Comparison of ENCODE assay signal across 28 cellular contexts in the genomic region with DNA sequence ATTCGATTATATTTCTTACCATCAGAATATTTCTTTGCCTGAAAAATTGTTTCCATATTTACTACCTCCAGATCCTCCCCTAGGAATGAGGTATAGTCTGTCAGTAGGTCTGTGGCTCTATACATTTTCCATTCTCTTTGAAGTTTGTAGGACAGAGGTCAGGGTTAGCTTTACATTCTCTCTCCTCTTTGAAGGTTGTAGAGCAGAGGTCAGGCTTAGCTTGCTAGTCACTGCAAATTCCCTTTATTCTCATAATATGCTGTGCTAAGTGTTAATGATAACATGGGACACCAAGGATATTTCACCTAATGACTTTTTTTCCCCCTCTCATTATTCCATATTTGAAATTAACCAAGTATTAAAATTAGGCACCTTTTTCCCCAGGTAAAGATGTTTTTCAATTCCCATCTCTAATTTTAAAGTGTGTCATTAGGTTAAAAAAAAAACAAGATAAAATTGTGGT.
A peak's percentile ranks its signal among the peaks of the same experiment; 100 is the strongest.
DNase-seq lines count a peak whose midpoint lies in the region; ATAC-seq, FAIRE-seq and TF ChIP-seq lines count a peak whose summit lies in the region.
"Had no signal": no experiment of that assay in that cellular context is flagged by ENCODE, and none has a peak within 500 bp of the region (broad histone marks: within the 10 kb centered on the region; RNA-seq: fewer than 3 reads in every experiment).

No MANE protein-coding gene starts in this region.

- H3K27me3 ChIP-seq in HepG2 (ENCODE audit: control insufficient read depth in 1 of 2, insufficient read depth in 2 of 2, low read length in 2 of 2) (no peaks in the 10 kb centered on the region), right lobe of liver (no peaks in the 10 kb centered on the region), neural progenitor cell (no peaks in the 10 kb centered on the region), A673 (replicated peaks; ENCODE audit: insufficient read depth, low read depth, low read length, poor library complexity) (no peaks in the 10 kb centered on the region), osteoblast (ENCODE audit: insufficient read depth, low read length) (no peaks in the 10 kb centered on the region)
- H3K27me3 ChIP-seq: BE2C, BLaER1 had no signal

- no peak for TF ChIP-seq CTCF in HepG2 (CRISPR knock-in tag; IDR thresholded peaks at IDR 0.05)
- no peak for TF ChIP-seq CTCF in right lobe of liver (IDR thresholded peaks at IDR 0.05)
- no peak for TF ChIP-seq CTCF in glutamatergic neuron (IDR thresholded peaks at IDR 0.05; ENCODE audit: partially characterized antibody, unreplicated experiment)
- TF ChIP-seq CTCF in neural progenitor cell (IDR thresholded peaks at IDR 0.05): no peak
- TF ChIP-seq CTCF in A673 (conservative IDR thresholded peaks at IDR 0.05; ENCODE audit: low read depth, low read length): no peak
- no peak for TF ChIP-seq CTCF in osteoblast (IDR thresholded peaks at IDR 0.05; ENCODE audit: extremely low read depth, low read depth, low read length)

- in situ Hi-C loops in HepG2 (cut with HindIII; ENCODE audit: extremely low pct_ligation_motif_present, low pct_unique_long_range_greater_than_20kb): no loop called here

- BruUV-seq in HepG2 (replicated peaks; lab: Mats Ljungman, UMichigan): no TSS peak
- BruUV-seq in A673 (replicated peaks; lab: Mats Ljungman, UMichigan): no TSS peak

- H3K9me3 Mint-ChIP-seq in glutamatergic neuron (ENCODE audit: unreplicated experiment) (peaks cover 4% of the 10 kb centered on the region), neural progenitor cell (peaks cover 7% of the 10 kb centered on the region)

- POLR2A ChIA-PET in HepG2 (lab: Yijun Ruan, JAX) (no interaction called here), A673 (lab: Charles Lee; ENCODE audit: low non-redundant PET) (no interaction called here)

- H3K27ac Mint-ChIP-seq in glutamatergic neuron (ENCODE audit: unreplicated experiment) (peak overlapping the region; percentile 91), neural progenitor cell (peak overlapping the region; percentile 67)
- H3K27ac Mint-ChIP-seq: CD14-positive monocyte; CD4-positive, alpha-beta memory T cell; CD4-positive, CD25-positive, alpha-beta regulatory T cell; CD8-positive, alpha-beta memory T cell had no signal

- H3K4me3 Mint-ChIP-seq in glutamatergic neuron (ENCODE audit: unreplicated experiment): no peak overlapping the region
- no peak overlapping the region for H3K4me3 Mint-ChIP-seq in neural progenitor cell
- H3K4me3 Mint-ChIP-seq: CD14-positive monocyte; CD4-positive, alpha-beta memory T cell; CD4-positive, CD25-positive, alpha-beta regulatory T cell; CD8-positive, alpha-beta memory T cell had no signal

- H3K27me3 Mint-ChIP-seq in glutamatergic neuron (ENCODE audit: unreplicated experiment): no peaks in the 10 kb centered on the region
- no peaks in the 10 kb centered on the region for H3K27me3 Mint-ChIP-seq in neural progenitor cell (ENCODE audit: insufficient read depth, low read depth)
- H3K27me3 Mint-ChIP-seq: CD4-positive, alpha-beta memory T cell; CD4-positive, CD25-positive, alpha-beta regulatory T cell; CD8-positive, alpha-beta memory T cell had no signal

- FAIRE-seq in HepG2 (lab: Jason Lieb, UNC): peak; percentile 70
- FAIRE-seq: A549, GM12878, GM12892, GM18507 had no signal

- no peaks in the 10 kb centered on the region for H4K20me1 ChIP-seq in HepG2 (ENCODE audit: insufficient read depth, low read length)
- no peaks in the 10 kb centered on the region for H4K20me1 ChIP-seq in neural progenitor cell (ENCODE audit: low read depth)
- no peaks in the 10 kb centered on the region for H4K20me1 ChIP-seq in osteoblast (ENCODE audit: insufficient read depth, low read length)
- H4K20me1 ChIP-seq: BLaER1 had no signal

- H3K9me3 ChIP-seq in HepG2 (ENCODE audit: low read length) (no peaks in the 10 kb centered on the region), right lobe of liver (no peaks in the 10 kb centered on the region), neural progenitor cell (ENCODE audit: low read depth) (no peaks in the 10 kb centered on the region), A673 (ENCODE audit: low read depth, low read length, poor library complexity, severe bottlenecking) (no peaks in the 10 kb centered on the region), osteoblast (ENCODE audit: low read depth, low read length) (no peaks in the 10 kb centered on the region)
- H3K9me3 ChIP-seq: A549, BE2C, BLaER1 had no signal

- peaks cover 20% of the 10 kb centered on the region for H3K4me1 Mint-ChIP-seq in glutamatergic neuron (ENCODE audit: low read depth, unreplicated experiment)
- peaks cover 28% of the 10 kb centered on the region for H3K4me1 Mint-ChIP-seq in neural progenitor cell
- H3K4me1 Mint-ChIP-seq: CD14-positive monocyte; CD4-positive, alpha-beta memory T cell; CD4-positive, CD25-positive, alpha-beta regulatory T cell; CD8-positive, alpha-beta memory T cell had no signal

- H2AFZ ChIP-seq in HepG2 (ENCODE audit: low read length): no peak overlapping the region
- H2AFZ ChIP-seq in neural progenitor cell (replicated peaks): no peak overlapping the region
- no peak overlapping the region for H2AFZ ChIP-seq in osteoblast (ENCODE audit: low read length)

- no peaks in the 10 kb centered on the region for H3F3A ChIP-seq in neural progenitor cell (ENCODE audit: low read depth)

- H3K4me1 ChIP-seq in HepG2 (ENCODE audit: insufficient read depth, low read length) (peaks cover 36% of the 10 kb centered on the region), right lobe of liver (no peaks in the 10 kb centered on the region), neural progenitor cell (no peaks in the 10 kb centered on the region), A673 (ENCODE audit: insufficient read depth, low read length, poor library complexity, severe bottlenecking) (no peaks in the 10 kb centered on the region), osteoblast (ENCODE audit: insufficient read depth, low read length) (no peaks in the 10 kb centered on the region)
- H3K4me1 ChIP-seq: A549 had no signal

- no peak for TF ChIP-seq RAD21 in HepG2 (CRISPR knock-in tag; IDR thresholded peaks at IDR 0.05)

- 0% methylated on average over 1 of the region's 1 CpG for WGBS in HepG2 (ENCODE audit: low lambda C conversion rate)
- 13% methylated on average over 1 of the region's 1 CpG for WGBS in right lobe of liver (ENCODE audit: insufficient coverage, low coverage, low lambda C conversion rate, missing lambda C conversion rate)

- peak; percentile 94 for DNase-seq in HepG2 (ENCODE audit: low spot score)
- DNase-seq in right lobe of liver: no peak
- DNase-seq in glutamatergic neuron: no peak
- DNase-seq in neural progenitor cell (ENCODE audit: low spot score): no peak
- DNase-seq in A673 (ENCODE audit: low spot score): no peak
- no peak for DNase-seq in activated CD4-positive, CD25-positive, alpha-beta regulatory T cell treated with anti-CD3 and anti-CD28 coated beads, Interleukin-2, amount 50 U/mL, for 72 hours
- DNase-seq in osteoblast (ENCODE audit: insufficient read length, low spot score, missing footprints): no peak
- DNase-seq: ACHN; BE2C; C1 segment of cervical spinal cord; CD4-positive, alpha-beta memory T cell; CD4-positive, CD25-positive, alpha-beta regulatory T cell; CD8-positive, alpha-beta memory T cell; COR-L47; DMS 273 treated with DMSO at 0.1 percent for 48 hours; DMS153; DMS53; DMS79; DND-41; EL; GDM1 had no signal

- H3K4me2 ChIP-seq in HepG2 (ENCODE audit: low read depth, low read length): peak overlapping the region; percentile 44
- no peak overlapping the region for H3K4me2 ChIP-seq in neural progenitor cell
- no peak overlapping the region for H3K4me2 ChIP-seq in osteoblast (ENCODE audit: insufficient read depth, low read length)
- H3K4me2 ChIP-seq: A549, BLaER1 had no signal

- H3K36me3 Mint-ChIP-seq in glutamatergic neuron (ENCODE audit: unreplicated experiment) (no peaks in the 10 kb centered on the region), neural progenitor cell (peaks cover 7% of the 10 kb centered on the region)
- H3K36me3 Mint-ChIP-seq: CD14-positive monocyte; CD4-positive, alpha-beta memory T cell; CD4-positive, CD25-positive, alpha-beta regulatory T cell; CD8-positive, alpha-beta memory T cell had no signal

- H3K9ac ChIP-seq in HepG2 (ENCODE audit: insufficient read depth, low read depth, low read length): no peak overlapping the region
- H3K9ac ChIP-seq in neural progenitor cell: no peak overlapping the region
- H3K9ac ChIP-seq: BLaER1 had no signal

- H3K4me3 ChIP-seq in HepG2 (replicated peaks in 1 of 3; ENCODE audit: insufficient read depth in 1 of 3, low read depth in 2 of 3, low read length in 3 of 3) (peak overlapping the region in 1 of 3 experiments; percentile 21; a peak in 1 of 6 replicates), right lobe of liver (no peak overlapping the region), neural progenitor cell (no peak overlapping the region), A673 (ENCODE audit: low read depth, low read length, poor library complexity, severe bottlenecking) (no peak overlapping the region), osteoblast (ENCODE audit: insufficient read depth, low read length) (no peak overlapping the region)
- H3K4me3 ChIP-seq: A549, BLaER1, GM12878 had no signal

- H3K27ac ChIP-seq in HepG2 (ENCODE audit: extremely low read length, insufficient read depth, low read length) (peak overlapping the region; percentile 71), right lobe of liver (no peak overlapping the region), neural progenitor cell (no peak overlapping the region), A673 (ENCODE audit: low read depth, low read length, poor library complexity, severe bottlenecking) (no peak overlapping the region), osteoblast (ENCODE audit: low read depth, low read length) (no peak overlapping the region)
- H3K27ac ChIP-seq: 22Rv1, A549, BLaER1 had no signal

- CTCF ChIA-PET in HepG2 (lab: Yijun Ruan, JAX; ENCODE audit: low intra/inter-chr PET ratio, low total read pairs) (no interaction called here), A673 (lab: Charles Lee) (no interaction called here)

- TF ChIP-seq EP300 in HepG2 (IDR thresholded peaks at IDR 0.05; ENCODE audit: low read depth in 2 of 2, low read length in 2 of 2) (peak; percentile 85 to 97), HepG2 (CRISPR knock-in tag; IDR thresholded peaks at IDR 0.05; ENCODE audit: borderline replicate concordance) (no peak; the same call in 1 of the 2 replicates)

- no peak for TF ChIP-seq POLR2A in HepG2 (IDR thresholded peaks at IDR 0.05; ENCODE audit: insufficient read depth in 1 of 2, low read depth in 2 of 2, low read length in 2 of 2)
- TF ChIP-seq POLR2A in right lobe of liver (IDR thresholded peaks at IDR 0.05): no peak

- intact Hi-C loops in HepG2 (cut with micrococcal nuclease; ENCODE audit: unreplicated experiment) (loop anchor here (5.0 kb wide), 1 partner anchor 36 kb away; no protein-coding TSS in a partner anchor), right lobe of liver (cut with DNase I) (no loop called here), A673 (cut with micrococcal nuclease; ENCODE audit: unreplicated experiment) (no loop called here)

- H3K79me2 ChIP-seq in HepG2 (ENCODE audit: insufficient read depth, low read length) (no peaks in the 10 kb centered on the region), neural progenitor cell (ENCODE audit: low read depth) (no peaks in the 10 kb centered on the region), osteoblast (ENCODE audit: insufficient read depth, low read length) (no peaks in the 10 kb centered on the region)

- no peaks in the 10 kb centered on the region for H3K36me3 ChIP-seq in HepG2 (replicated peaks in 1 of 2; ENCODE audit: control insufficient read depth in 1 of 2, insufficient read depth in 2 of 2, low read length in 2 of 2)
- no peaks in the 10 kb centered on the region for H3K36me3 ChIP-seq in right lobe of liver
- H3K36me3 ChIP-seq in neural progenitor cell: no peaks in the 10 kb centered on the region
- no peaks in the 10 kb centered on the region for H3K36me3 ChIP-seq in A673 (ENCODE audit: insufficient read depth, low read length, poor library complexity, severe bottlenecking)
- no peaks in the 10 kb centered on the region for H3K36me3 ChIP-seq in osteoblast (ENCODE audit: insufficient read depth, low read length)
- H3K36me3 ChIP-seq: BE2C, BLaER1 had no signal

- ATAC-seq in HepG2 (peak; percentile 99), right lobe of liver (no peak)
- ATAC-seq: A549, GM12878 had no signal
